1 cellular context compared by ENCODE assay signal in genomic region chr13:99280166-99280565, GRCh38.
TF ChIP-seq lines count a peak whose summit lies in the region.

No MANE protein-coding gene starts in this region.

TF ChIP-seq in SK-N-SH, 30 proteins besides CTCF, POLR2A, EP300 and RAD21 (continued from another document):
- no peak for TF ChIP-seq RCOR1 (IDR thresholded peaks at IDR 0.05; ENCODE audit: low read length)
- no peak for TF ChIP-seq IRF3 (IDR thresholded peaks at IDR 0.05; ENCODE audit: low read depth, low read length)
- no peak for TF ChIP-seq SIN3A (IDR thresholded peaks at IDR 0.05; ENCODE audit: borderline replicate concordance, low read depth, low read length)
- TF ChIP-seq, protein P1, sequence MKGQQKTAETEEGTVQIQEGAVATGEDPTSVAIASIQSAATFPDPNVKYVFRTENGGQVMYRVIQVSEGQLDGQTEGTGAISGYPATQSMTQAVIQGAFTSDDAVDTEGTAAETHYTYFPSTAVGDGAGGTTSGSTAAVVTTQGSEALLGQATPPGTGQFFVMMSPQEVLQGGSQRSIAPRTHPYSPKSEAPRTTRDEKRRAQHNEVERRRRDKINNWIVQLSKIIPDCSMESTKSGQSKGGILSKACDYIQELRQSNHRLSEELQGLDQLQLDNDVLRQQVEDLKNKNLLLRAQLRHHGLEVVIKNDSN (IDR thresholded peaks at IDR 0.05; ENCODE audit: borderline replicate concordance, low read depth), result no peak
